In the genomic region with DNA sequence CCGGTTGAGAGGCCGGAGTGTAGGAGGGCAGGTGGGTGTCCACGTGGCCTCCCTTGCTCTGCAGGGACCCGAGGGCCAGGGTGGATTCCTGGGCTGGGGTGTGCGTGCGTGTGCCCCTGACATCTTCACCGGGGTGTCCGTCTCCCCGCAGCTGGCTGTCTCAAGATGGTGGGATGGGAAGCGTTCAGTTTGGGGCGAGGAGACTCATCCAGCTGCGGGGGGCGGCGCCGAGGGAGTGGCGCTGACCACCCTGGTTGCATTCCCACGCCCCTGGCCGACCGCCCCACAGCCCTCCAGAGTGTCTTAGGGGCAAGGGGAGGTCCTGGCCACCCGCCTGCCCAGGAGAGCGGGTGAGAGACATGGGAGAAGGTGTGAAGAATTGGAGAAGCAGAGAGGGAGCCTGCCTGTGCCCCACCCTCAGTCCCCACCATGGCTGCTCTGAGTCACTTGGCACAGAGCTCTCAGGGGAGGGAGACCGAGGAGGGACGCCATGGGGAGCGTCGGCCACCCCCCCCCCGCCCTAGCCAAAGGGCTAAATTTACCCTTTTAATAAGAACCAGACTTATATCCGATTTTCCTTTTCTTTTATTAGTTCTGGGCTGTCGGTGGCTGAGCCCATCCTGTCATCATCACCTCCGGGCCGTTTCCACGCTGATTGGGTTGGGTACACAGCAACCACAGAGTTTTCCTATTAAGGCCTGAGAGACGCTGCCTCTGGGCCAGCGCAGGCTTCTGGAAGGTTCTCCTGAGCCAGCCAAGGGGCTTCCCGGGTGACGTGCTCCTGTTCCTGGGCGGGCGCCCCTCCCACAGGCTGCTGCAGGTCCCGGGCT, we compare ENCODE assay signal across 14 cellular contexts. TPM values are rescaled to one million over a fixed set of nuclear protein-coding genes. Genes with fewer than 3 reads are reported as not detected.
A peak's percentile ranks its signal among the peaks of the same experiment; 100 is the strongest.
DNase-seq lines count a peak whose midpoint lies in the region; ATAC-seq and TF ChIP-seq lines count a peak whose summit lies in the region.
"Had no signal": no experiment of that assay in that cellular context is flagged by ENCODE, and none has a peak within 500 bp of the region (broad histone marks: within the 10 kb centered on the region; RNA-seq: fewer than 3 reads in every experiment).

No MANE protein-coding gene starts in this region.

- no peak overlapping the region for H3K4me3 ChIP-seq in left lung
- peak overlapping the region; percentile 6 to 28 for H3K4me3 ChIP-seq in tibial artery

- H3K4me1 ChIP-seq in left lung (peaks cover 37 to 59% of the 10 kb centered on the region in 2 donors), tibial artery (peaks cover 41 to 66% (median 55%) of the 10 kb centered on the region in 4 donors)

- H3K27me3 ChIP-seq in left lung (peaks cover 0 to 23% of the 10 kb centered on the region in 2 donors), tibial artery (no peaks in the 10 kb centered on the region)

- TF ChIP-seq CTCF in left lung (IDR thresholded peaks at IDR 0.05), result no peak
- TF ChIP-seq CTCF in tibial artery (IDR thresholded peaks at IDR 0.05), result no peak

- ATAC-seq in left lung (no peak), GM21825 (IDR thresholded peaks at IDR 0.05; ENCODE audit: unreplicated experiment) (no peak)
- ATAC-seq: activated CD8-positive, alpha-beta memory T cell treated with anti-CD3 and anti-CD28 coated beads, Interleukin-2, amount 10 ng/mL, durations not matched to agents 7 days and 5 days; effector memory CD8-positive, alpha-beta T cell; stimulated activated effector memory CD8-positive, alpha-beta T cell treated with anti-CD3 and anti-CD28 coated beads, Interleukin-12 subunit alpha, Interleukin-12 subunit beta, amount 100 ng/mL, for 72 hours had no signal

- no peaks in the 10 kb centered on the region for H3K9me3 ChIP-seq in left lung
- no peaks in the 10 kb centered on the region for H3K9me3 ChIP-seq in tibial artery

- intact Hi-C loops in left lung (cut with DNase I) (no loop called here), tibial artery (cut with DNase I; ENCODE audit: low total_unique reads) (no loop called here)

- H3K27ac ChIP-seq in left lung (peak overlapping the region; percentile 48 to 50), tibial artery (peak overlapping the region; percentile 92 to 97)
- H3K27ac ChIP-seq: HL-60 had no signal

- no peaks in the 10 kb centered on the region for H3K36me3 ChIP-seq in left lung
- no peaks in the 10 kb centered on the region for H3K36me3 ChIP-seq in tibial artery

- DNase-seq in GM04504 (ENCODE audit: low read depth) (peak; percentile 83), astrocyte of the hippocampus (ENCODE audit: low read depth, low spot score) (peak; percentile 53), left lung (no peak), tibial artery (peak; percentile 75 to 95), SW480 (ENCODE audit: low spot score) (no peak), mucosa of gallbladder (ENCODE audit: low spot score) (no peak)
- no peak for DNase-seq in activated CD8-positive, alpha-beta memory T cell treated with anti-CD3 and anti-CD28 coated beads, Interleukin-2, amount 50 U/mL, for 4 hours
- DNase-seq: activated CD8-positive, alpha-beta memory T cell treated with anti-CD3 and anti-CD28 coated beads, Interleukin-2, amount 10 ng/mL, durations not matched to agents 7 days and 5 days; activated naive CD8-positive, alpha-beta T cell treated with anti-CD3 and anti-CD28 coated beads for 36 hours; effector memory CD8-positive, alpha-beta T cell; RPMI8226 had no signal

RNA-seq across cellular contexts. Expression of a gene that starts 22.0 kb away (rescaled TPM):
- total RNA-seq in left lung, result 10 to 100 TPM; 13.6 to 19.8 TPM
- total RNA-seq in mucosa of gallbladder, result 77.4 TPM

Comparison
In these comparisons a context has a peak if more than half of its experiments do, and no peak if none do; other contexts are left out.
1. DNase-seq: peak in GM04504 (single experiment), astrocyte of the hippocampus (single experiment) and tibial artery (2 of 2); none in left lung (0 of 2), SW480 (single experiment), activated CD8-positive, alpha-beta memory T cell treated with anti-CD3 and anti-CD28 coated beads, Interleukin-2, amount 50 U/mL, for 4 hours (single experiment) and mucosa of gallbladder (single experiment).
2. H3K4me3 ChIP-seq: peak in tibial artery (2 of 2); none in left lung (0 of 2).